9 cellular contexts compared by ENCODE assay signal in the genomic region with DNA sequence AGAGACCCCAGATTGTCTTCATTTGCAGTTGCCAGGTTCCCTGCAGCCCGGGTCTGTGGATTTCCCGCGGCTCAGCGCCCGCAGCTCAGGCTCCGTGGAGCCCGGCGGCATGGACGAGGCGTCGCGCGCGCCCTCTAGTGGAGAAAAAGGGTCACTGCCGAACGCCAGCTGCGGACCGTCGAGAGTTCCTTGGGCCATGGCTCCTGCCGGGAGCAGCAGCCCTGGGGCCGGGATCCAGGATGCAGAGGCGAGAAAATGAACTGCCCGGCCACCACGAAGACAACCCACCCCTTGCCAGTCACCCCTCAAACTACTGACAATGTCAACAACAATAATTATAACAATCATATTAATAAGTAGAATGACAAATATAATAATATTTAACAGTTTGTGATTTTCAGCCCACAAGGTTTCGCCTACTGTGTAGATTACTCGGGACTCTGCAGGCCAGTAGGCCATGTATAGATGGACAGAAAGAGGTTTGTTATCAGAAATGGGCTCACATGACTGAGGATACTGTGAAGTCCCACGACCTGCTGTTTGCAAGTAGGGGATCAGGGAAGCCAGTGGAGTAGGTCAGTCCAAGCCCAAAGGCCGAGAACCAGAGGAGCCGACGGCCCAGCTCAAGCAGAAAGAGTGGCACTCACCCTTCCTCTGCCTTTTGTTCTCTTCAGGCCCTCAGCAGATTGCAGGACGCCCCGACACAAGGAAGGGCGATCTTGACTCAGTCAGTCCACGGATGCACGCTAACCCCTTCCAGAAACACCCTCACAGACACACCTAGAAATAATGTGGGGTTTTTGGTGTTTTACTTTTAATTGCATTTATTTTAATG. TPM values are rescaled to one million over a fixed set of nuclear protein-coding genes. Genes with fewer than 3 reads are reported as not detected.
DNase-seq lines count a peak whose midpoint lies in the region; ATAC-seq, FAIRE-seq and TF ChIP-seq lines count a peak whose summit lies in the region.
"Had no signal": no experiment of that assay in that cellular context is flagged by ENCODE, and none has a peak within 500 bp of the region (broad histone marks: within the 10 kb centered on the region; RNA-seq: fewer than 3 reads in every experiment).

No MANE protein-coding gene starts in this region.

- no peak overlapping the region for H3K9ac ChIP-seq in keratinocyte (ENCODE audit: control insufficient read depth, extremely low read depth, insufficient read depth, low read length)

- in situ Hi-C loops in T47D (cut with HindIII; ENCODE audit: low pct_unique_long_range_greater_than_20kb, low sequenced_read_pairs) = no loop called here

- peak overlapping the region; percentile 61 for H2AFZ ChIP-seq in keratinocyte (ENCODE audit: control insufficient read depth, low read length)

- no peak overlapping the region for H3K27ac ChIP-seq in WERI-Rb-1
- no peak overlapping the region for H3K27ac ChIP-seq in keratinocyte (ENCODE audit: control insufficient read depth, insufficient read depth, low read length)
- H3K27ac ChIP-seq: epithelial cell of prostate had no signal

- dilution Hi-C loops in keratinocyte (cut with MboI; ENCODE audit: extremely low pct_ligation_motif_present, low sequenced_read_pairs) = no loop called here

- H3K4me2 ChIP-seq in keratinocyte (ENCODE audit: control insufficient read depth, extremely low read depth, insufficient read depth, low read depth, low read length) = peak overlapping the region; percentile 60

- TF ChIP-seq CTCF in WERI-Rb-1 (IDR thresholded peaks at IDR 0.05; ENCODE audit: low read depth, low read length) (peak; percentile 93), keratinocyte (optimal IDR thresholded peaks at IDR 0.05 in 1 of 3, IDR thresholded peaks at IDR 0.05 in 1 of 3, conservative IDR thresholded peaks at IDR 0.05 in 1 of 3; ENCODE audit: extremely low read depth in 1 of 3, insufficient read depth in 2 of 3, low read length in 3 of 3) (peak; percentile 79 to 96 (median 94))

- peaks cover 4% of the 10 kb centered on the region for H3K9me3 ChIP-seq in WERI-Rb-1 (ENCODE audit: severe bottlenecking)
- peaks cover 4% of the 10 kb centered on the region for H3K9me3 ChIP-seq in keratinocyte (ENCODE audit: control insufficient read depth, low read depth, low read length)

- H3K4me1 ChIP-seq in keratinocyte (ENCODE audit: control insufficient read depth, extremely low read depth, insufficient read depth, low read length) = peaks cover 8% of the 10 kb centered on the region

- peak; percentile 58 for DNase-seq in DMS53 treated with DMSO at 0.1 percent for 48 hours (lab: John Stamatoyannopoulos, UW; ENCODE audit: unreplicated experiment)
- peak; percentile 19 for DNase-seq in NCI-H1105 treated with DMSO at 0.1 percent for 48 hours (lab: John Stamatoyannopoulos, UW)
- DNase-seq in WERI-Rb-1 = peak; percentile 77
- peak; percentile 51 to 90 for DNase-seq in T47D (ENCODE audit: low read depth in 1 of 2, low spot score in 1 of 2)
- DNase-seq in keratinocyte (ENCODE audit: low read depth, low spot score) = no peak
- DNase-seq in stimulated activated CD4-positive, alpha-beta T cell treated with anti-CD3 and anti-CD28 coated beads, Interleukin-15, amount 100 ng/mL, for 24 hours = peak; percentile 71
- no peak for DNase-seq in OCI-M2 (lab: John Stamatoyannopoulos, UW; ENCODE audit: unreplicated experiment)

- H3K36me3 ChIP-seq in WERI-Rb-1 (no peaks in the 10 kb centered on the region), keratinocyte (ENCODE audit: control insufficient read depth in 2 of 2, extremely low read depth in 1 of 2, insufficient read depth in 2 of 2, low read length in 2 of 2) (no peaks in the 10 kb centered on the region)

- H3K79me2 ChIP-seq in keratinocyte (ENCODE audit: control insufficient read depth, insufficient read depth, low read length) = no peaks in the 10 kb centered on the region

- peak; percentile 65 for ATAC-seq in GM21786 (IDR thresholded peaks at IDR 0.05; ENCODE audit: unreplicated experiment)

- no peaks in the 10 kb centered on the region for H3K9me1 ChIP-seq in keratinocyte (ENCODE audit: control insufficient read depth, extremely low read depth, insufficient read depth, low read length)

- no peak for FAIRE-seq in keratinocyte (lab: Jason Lieb, UNC)

- H4K20me1 ChIP-seq in keratinocyte (ENCODE audit: control insufficient read depth, extremely low read depth, insufficient read depth, low read length) = no peaks in the 10 kb centered on the region

- H3K4me3 ChIP-seq in WERI-Rb-1 (ENCODE audit: low read depth, low read length) (no peak overlapping the region), keratinocyte (ENCODE audit: control insufficient read depth in 2 of 3, extremely low read depth in 1 of 3, insufficient read depth in 2 of 3, low read depth in 1 of 3, low read length in 3 of 3) (no peak overlapping the region)

- H3K27me3 ChIP-seq in WERI-Rb-1 (ENCODE audit: insufficient read depth, low read depth, severe bottlenecking) (peaks cover 41% of the 10 kb centered on the region), keratinocyte (ENCODE audit: control insufficient read depth, extremely low read depth, insufficient read depth, low read length) (peaks cover 7% of the 10 kb centered on the region)

RNA-seq across cellular contexts. Expression of a gene that starts 43.1 kb away (rescaled TPM):
- polyA plus RNA-seq in keratinocyte = 37.5 to 46.8 TPM (median 37.5 TPM) in 3 replicates
- 69.0 TPM for polyA plus RNA-seq in keratinocyte (2011; ENCODE audit: low read depth)
- polyA plus RNA-seq in keratinocyte (2011; cell fraction: cytosol; rRNA removed) = 36.4 and 47.5 TPM in 2 replicates
- polyA plus RNA-seq in keratinocyte (2011; cell fraction: nucleus; rRNA removed) = 32.3 and 41.5 TPM in 2 replicates
- 35.8 and 53.4 TPM in 2 replicates for polyA plus RNA-seq in keratinocyte (2012; ENCODE audit: low replicate concordance)
- polyA minus RNA-seq in keratinocyte = 1.7 to 31.9 TPM (median 30.5 TPM) in 3 replicates
- polyA minus RNA-seq in keratinocyte (2011; cell fraction: cytosol; rRNA and poly(A)+ RNA removed) = 26.1 TPM
- polyA minus RNA-seq in keratinocyte (2011; cell fraction: nucleus; rRNA and poly(A)+ RNA removed) = 3.7 and 8.3 TPM in 2 replicates

Comparison
In these comparisons a context has a peak if more than half of its experiments do, and no peak if none do; other contexts are left out.
1. DNase-seq: peak in DMS53 treated with DMSO at 0.1 percent for 48 hours (single experiment), NCI-H1105 treated with DMSO at 0.1 percent for 48 hours (single experiment), WERI-Rb-1 (single experiment), T47D (2 of 2) and stimulated activated CD4-positive, alpha-beta T cell treated with anti-CD3 and anti-CD28 coated beads, Interleukin-15, amount 100 ng/mL, for 24 hours (single experiment); none in keratinocyte (single experiment) and OCI-M2 (single experiment).